ENCODE assay signal across 8 cellular contexts in genomic region chr19:342801-343421, GRCh38. TPM values are rescaled to one million over a fixed set of nuclear protein-coding genes. Genes with fewer than 3 reads are reported as not detected.
DNase-seq lines count a peak whose midpoint lies in the region; ATAC-seq and TF ChIP-seq lines count a peak whose summit lies in the region.

No MANE protein-coding gene starts in this region.

- ATAC-seq in lung (ENCODE audit: insufficient read depth, low FRiP score): no peak

- 51 to 58% methylated on average over 14 of the region's 14 CpGs for whole genome bisulfite sequencing in lung, 2 donors
- 64 to 70% methylated on average over 5 to 14 of the region's 14 CpGs for WGBS in transverse colon (ENCODE audit: low coverage in 1 of 2), 2 donors

- H3K4me1 ChIP-seq in lung (ENCODE audit: control insufficient read depth in 2 of 2, insufficient read depth in 2 of 2, low read length in 2 of 2): peaks cover 6 to 30% of the 10 kb centered on the region in 2 donors
- H3K4me1 ChIP-seq in transverse colon: peaks cover 11 to 39% (median 32%) of the 10 kb centered on the region in 4 donors

- H3K9me3 ChIP-seq in lung (ENCODE audit: control insufficient read depth in 2 of 2, insufficient read depth in 1 of 2, low read length in 1 of 2) (no peaks in the 10 kb centered on the region), transverse colon (no peaks in the 10 kb centered on the region)

- peak overlapping the region; percentile 98 for H3K4me3 ChIP-seq in coronary artery
- H3K4me3 ChIP-seq in lung: peak overlapping the region; percentile 0
- H3K4me3 ChIP-seq in transverse colon: peak overlapping the region in 2 of 4 donors; percentile 92 to 95

- intact Hi-C loops in transverse colon (cut with DNase I; ENCODE audit: low total_unique reads): no loop called here

- TF ChIP-seq EP300 in transverse colon (IDR thresholded peaks at IDR 0.05; ENCODE audit: low read depth): no peak

- peak; percentile 33 for DNase-seq in GDM1 (lab: John Stamatoyannopoulos, UW)
- peak; percentile 79 for DNase-seq in OCI-M1 (lab: John Stamatoyannopoulos, UW)
- DNase-seq in coronary artery (ENCODE audit: low spot score): no peak
- peak; percentile 52 for DNase-seq in lung (ENCODE audit: low spot score)
- peak; percentile 59 for DNase-seq in transverse colon
- no peak for DNase-seq in T-helper 9 cell
- DNase-seq in NCI-H345 treated with DMSO at 0.1 percent for 48 hours (lab: John Stamatoyannopoulos, UW; ENCODE audit: unreplicated experiment): no peak
- DNase-seq in NCI-H526 treated with DMSO at 0.1 percent for 48 hours (lab: John Stamatoyannopoulos, UW): no peak

- in situ Hi-C loops in transverse colon (cut with MboI; ENCODE audit: low pct_ligation_motif_present in 1 of 4, low pct_unique_long_range_greater_than_20kb in 1 of 4, low sequenced_read_pairs in 3 of 4): no loop called here

- TF ChIP-seq POLR2A in transverse colon (IDR thresholded peaks at IDR 0.05): no peak

- no peak for TF ChIP-seq CTCF in coronary artery (IDR thresholded peaks at IDR 0.05)
- TF ChIP-seq CTCF in lung (IDR thresholded peaks at IDR 0.05; ENCODE audit: control extremely low read depth, extremely low read depth): no peak
- no peak for TF ChIP-seq CTCF in transverse colon (IDR thresholded peaks at IDR 0.05)

- H3K27me3 ChIP-seq in lung (ENCODE audit: control insufficient read depth, insufficient read depth): no peaks in the 10 kb centered on the region
- peaks cover 3% of the 10 kb centered on the region for H3K27me3 ChIP-seq in transverse colon

- peak overlapping the region in 1 of 2 donors; percentile 84 for H3K27ac ChIP-seq in coronary artery
- peak overlapping the region in 1 of 2 donors; percentile 73 for H3K27ac ChIP-seq in lung (ENCODE audit: low read depth in 1 of 2, low read length in 1 of 2)
- H3K27ac ChIP-seq in transverse colon: peak overlapping the region; percentile 76 to 83 (median 80)

- H3K36me3 ChIP-seq in lung (ENCODE audit: control insufficient read depth in 2 of 2, insufficient read depth in 2 of 2, low read length in 2 of 2) (no peaks in the 10 kb centered on the region), transverse colon (no peaks in the 10 kb centered on the region)

RNA-seq across cellular contexts. Expression of gene MIER2, which starts 1.7 kb away (rescaled TPM):
- total RNA-seq in lung: 10 to 100 TPM; 19.4 to 34.0 TPM
- polyA plus RNA-seq in lung: 10 to 100 TPM; 22.5 to 34.9 TPM
- 10 to 100 TPM in 3 of 4 donors, 1 to 10 TPM in 1; 8.2 to 41.1 (median 16.7) TPM for total RNA-seq in transverse colon

RNA-seq across cellular contexts. Expression of gene PLPP2, which starts 51.7 kb away (rescaled TPM):
- 10 to 100 TPM; 14.1 to 41.3 TPM for total RNA-seq in lung
- 10 to 100 TPM; 34.5 to 35.6 TPM for polyA plus RNA-seq in lung
- total RNA-seq in transverse colon: 100 to 1,000 TPM; 130 to 190 (median 159) TPM

Comparison
In these comparisons a context has a peak if more than half of its experiments do, and no peak if none do; other contexts are left out.
1. DNase-seq: peak in GDM1 (single experiment), OCI-M1 (single experiment), lung (single experiment) and transverse colon (single experiment); none in coronary artery (single experiment), T-helper 9 cell (single experiment), NCI-H345 treated with DMSO at 0.1 percent for 48 hours (single experiment) and NCI-H526 treated with DMSO at 0.1 percent for 48 hours (single experiment).